In the genomic region with DNA sequence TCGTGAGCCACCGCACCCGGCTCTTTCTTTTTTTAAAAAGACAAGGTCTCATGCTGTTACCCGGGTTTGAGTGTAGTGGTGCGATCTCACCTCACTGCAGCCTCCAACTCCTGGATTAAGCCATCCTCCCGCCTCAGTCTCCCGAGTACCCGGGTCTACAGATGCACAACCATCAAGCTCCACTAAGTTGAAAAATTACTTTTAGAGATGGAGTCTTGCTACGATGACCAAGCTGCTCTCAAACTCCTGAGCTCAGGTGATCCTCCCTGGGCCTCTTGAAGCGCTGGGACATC, we compare ENCODE assay signal across 13 cellular contexts. TPM values are rescaled to one million over a fixed set of nuclear protein-coding genes. Genes with fewer than 3 reads are reported as not detected.
A peak's percentile ranks its signal among the peaks of the same experiment; 100 is the strongest.
DNase-seq lines count a peak whose midpoint lies in the region; ATAC-seq, FAIRE-seq and TF ChIP-seq lines count a peak whose summit lies in the region.
"Had no signal": no experiment of that assay in that cellular context is flagged by ENCODE, and none has a peak within 500 bp of the region (broad histone marks: within the 10 kb centered on the region; RNA-seq: fewer than 3 reads in every experiment).

No MANE protein-coding gene starts in this region.

- H4K20me1 ChIP-seq in DOHH2 (ENCODE audit: control insufficient read depth, insufficient read depth, low read depth, low read length), result peaks cover 39% of the 10 kb centered on the region

- no peaks in the 10 kb centered on the region for H3K9me3 ChIP-seq in DOHH2 (ENCODE audit: control insufficient read depth, insufficient read depth, low read length)
- no peaks in the 10 kb centered on the region for H3K9me3 ChIP-seq in MG63
- H3K9me3 ChIP-seq in pancreas, result no peaks in the 10 kb centered on the region

- H3K4me1 ChIP-seq in DOHH2 (ENCODE audit: control insufficient read depth, low read length) (peaks cover 37% of the 10 kb centered on the region), pancreas (peaks cover 5 to 16% (median 11%) of the 10 kb centered on the region in 3 donors)

- intact Hi-C loops in pancreas (cut with DNase I), result loop anchor here in 1 of 3 donors (10.0 kb wide), 1 partner anchor 55 kb away; no protein-coding TSS in a partner anchor

- H3K27me3 ChIP-seq in DOHH2 (ENCODE audit: control insufficient read depth, low read length), result no peaks in the 10 kb centered on the region
- H3K27me3 ChIP-seq in MG63, result no peaks in the 10 kb centered on the region
- no peaks in the 10 kb centered on the region for H3K27me3 ChIP-seq in pancreas
- H3K27me3 ChIP-seq: dorsolateral prefrontal cortex had no signal

- H3K27ac ChIP-seq in DOHH2 (ENCODE audit: low read depth, low read length), result no peak overlapping the region
- no peak overlapping the region for H3K27ac ChIP-seq in pancreas
- H3K27ac ChIP-seq: dorsolateral prefrontal cortex had no signal

- H3K4me3 ChIP-seq in DOHH2 (ENCODE audit: low read length) (no peak overlapping the region), MG63 (peak overlapping the region; percentile 97), pancreas (peak overlapping the region in 1 of 4 donors; percentile 14)

- no peak for FAIRE-seq in pancreas (lab: Jason Lieb, UNC)
- FAIRE-seq: GM18507 had no signal

- peaks cover 49% of the 10 kb centered on the region for H3F3A ChIP-seq in DOHH2 (ENCODE audit: control insufficient read depth, insufficient read depth)

- 86 to 89% methylated on average over 10 of the region's 10 CpGs for WGBS in pancreas, 2 donors

- H3K27me3 Mint-ChIP-seq in brain, result peaks cover 3% of the 10 kb centered on the region

- TF ChIP-seq CTCF in DOHH2 (IDR thresholded peaks at IDR 0.05; ENCODE audit: low read depth, low read length, poor library complexity, severe bottlenecking) (no peak), brain (conservative IDR thresholded peaks at IDR 0.05) (no peak), pancreas (IDR thresholded peaks at IDR 0.05) (no peak), GM13977 (IDR thresholded peaks at IDR 0.05; ENCODE audit: extremely low read depth, insufficient read depth, missing control alignments) (no peak)

- no peaks in the 10 kb centered on the region for H3K9me3 Mint-ChIP-seq in brain

- in situ Hi-C loops in GM13977 (cut with MboI; ENCODE audit: low pct_unique_long_range_greater_than_20kb, low sequenced_read_pairs, unreplicated experiment), result no loop called here

- DNase-seq in MG63 (no peak), pancreas (peak in 4 of 6 donors; percentile 9 to 13 (median 11)), GM13977 (ENCODE audit: low spot score) (no peak), NCI-H1048 (lab: John Stamatoyannopoulos, UW) (no peak)
- DNase-seq: DMS79, NCI-H1694 treated with DMSO at 0.1 percent for 48 hours, T1000 had no signal

- ATAC-seq in pancreas (no peak), GM21447 (IDR thresholded peaks at IDR 0.05; ENCODE audit: unreplicated experiment) (no peak), GM21737 (IDR thresholded peaks at IDR 0.05; ENCODE audit: unreplicated experiment) (no peak)

- peaks cover 74% of the 10 kb centered on the region for H3K79me2 ChIP-seq in DOHH2 (ENCODE audit: control insufficient read depth, low read length)

- peak overlapping the region; percentile 86; the same call in 1 of the 2 replicates for H3K4me2 ChIP-seq in DOHH2 (ENCODE audit: low read length)

- peaks cover 54% of the 10 kb centered on the region for H3K4me1 Mint-ChIP-seq in brain

- H3K4me3 Mint-ChIP-seq in brain, result peak overlapping the region in 4 of 5 experiments; percentile 59 to 89 (median 72)

- H3K36me3 ChIP-seq in DOHH2 (ENCODE audit: control insufficient read depth, low read length), result peaks cover 84% of the 10 kb centered on the region
- H3K36me3 ChIP-seq in MG63, result peaks cover 73% of the 10 kb centered on the region
- peaks cover 5 to 54% (median 42%) of the 10 kb centered on the region in 3 donors for H3K36me3 ChIP-seq in pancreas

- peaks cover 61% of the 10 kb centered on the region for H3K36me3 Mint-ChIP-seq in brain

- H3K27ac Mint-ChIP-seq in brain, result peak overlapping the region in 1 of 5 experiments; percentile 42

- no peaks in the 10 kb centered on the region for H3K9me2 ChIP-seq in DOHH2 (replicated peaks; ENCODE audit: control insufficient read depth, low read length)

RNA-seq across cellular contexts. Expression of gene SLC25A6, which starts 2.0 kb away (rescaled TPM):
- 478 and 634 TPM in 2 replicates for total RNA-seq in MG63 (2014; rRNA removed; shearing (Covaris generic); ENCODE audit: low replicate concordance)
- polyA plus RNA-seq in brain (ENCODE audit: insufficient read depth, low read depth, low replicate concordance) (412 TPM), pancreas (100 to 1,000 TPM; 208 to 229 TPM)
- 100 to 1,000 TPM; 188 to 398 (median 252) TPM for total RNA-seq in pancreas

RNA-seq across cellular contexts. Expression of gene IL3RA, which starts 53.4 kb away (rescaled TPM):
- not detected in 2 replicates for total RNA-seq in MG63 (2014; rRNA removed; shearing (Covaris generic); ENCODE audit: low replicate concordance)
- 2.9 TPM for polyA plus RNA-seq in brain (ENCODE audit: insufficient read depth, low read depth, low replicate concordance)
- 1 to 10 TPM in 4 of 6 donors, under 1 TPM in 2; 0.57 to 3.1 (median 1.5) TPM for total RNA-seq in pancreas
- 1 to 10 TPM; 5.8 to 7.6 TPM for polyA plus RNA-seq in pancreas

Comparison
In these comparisons a context has a peak if more than half of its experiments do, and no peak if none do; other contexts are left out.
1. DNase-seq: peak in pancreas (4 of 6); none in MG63 (single experiment), GM13977 (single experiment) and NCI-H1048 (single experiment).